16 cellular contexts compared by ENCODE assay signal in genomic region chr5:111993242-111993641, GRCh38.
A peak's percentile ranks its signal among the peaks of the same experiment; 100 is the strongest.
DNase-seq lines count a peak whose midpoint lies in the region; ATAC-seq lines count a peak whose summit lies in the region.
"Had no signal": no experiment of that assay in that cellular context is flagged by ENCODE, and none has a peak within 500 bp of the region (broad histone marks: within the 10 kb centered on the region; RNA-seq: fewer than 3 reads in every experiment).

No MANE protein-coding gene starts in this region.

- DNase-seq in kidney tubule cell (ENCODE audit: low spot score): no peak
- DNase-seq in DMS 273 treated with DMSO at 0.1 percent for 48 hours (lab: John Stamatoyannopoulos, UW): no peak
- no peak for DNase-seq in cortex of kidney (lab: John Stamatoyannopoulos, UW)
- DNase-seq: CD8-positive, alpha-beta memory T cell; GDM1; GOT3; MG63; NCI-H1092 treated with DMSO at 0.1 percent for 48 hours; NCI-H524; SHP77 had no signal

- ATAC-seq in GM18511 (IDR thresholded peaks at IDR 0.05; ENCODE audit: unreplicated experiment): peak; percentile 78
- peak; percentile 69 for ATAC-seq in GM21390 (IDR thresholded peaks at IDR 0.05; ENCODE audit: unreplicated experiment)
- peak; percentile 82 for ATAC-seq in HG02884 (IDR thresholded peaks at IDR 0.05; ENCODE audit: unreplicated experiment)
- ATAC-seq in HG03521 (IDR thresholded peaks at IDR 0.05; ENCODE audit: unreplicated experiment): peak; percentile 80
- ATAC-seq in HG03378 (IDR thresholded peaks at IDR 0.05; ENCODE audit: unreplicated experiment): no peak
- ATAC-seq: SK-N-SH treated with all-trans-retinoic acid at 6 μM for 48 hours had no signal
